1 cellular context compared by ENCODE assay signal in the genomic region with DNA sequence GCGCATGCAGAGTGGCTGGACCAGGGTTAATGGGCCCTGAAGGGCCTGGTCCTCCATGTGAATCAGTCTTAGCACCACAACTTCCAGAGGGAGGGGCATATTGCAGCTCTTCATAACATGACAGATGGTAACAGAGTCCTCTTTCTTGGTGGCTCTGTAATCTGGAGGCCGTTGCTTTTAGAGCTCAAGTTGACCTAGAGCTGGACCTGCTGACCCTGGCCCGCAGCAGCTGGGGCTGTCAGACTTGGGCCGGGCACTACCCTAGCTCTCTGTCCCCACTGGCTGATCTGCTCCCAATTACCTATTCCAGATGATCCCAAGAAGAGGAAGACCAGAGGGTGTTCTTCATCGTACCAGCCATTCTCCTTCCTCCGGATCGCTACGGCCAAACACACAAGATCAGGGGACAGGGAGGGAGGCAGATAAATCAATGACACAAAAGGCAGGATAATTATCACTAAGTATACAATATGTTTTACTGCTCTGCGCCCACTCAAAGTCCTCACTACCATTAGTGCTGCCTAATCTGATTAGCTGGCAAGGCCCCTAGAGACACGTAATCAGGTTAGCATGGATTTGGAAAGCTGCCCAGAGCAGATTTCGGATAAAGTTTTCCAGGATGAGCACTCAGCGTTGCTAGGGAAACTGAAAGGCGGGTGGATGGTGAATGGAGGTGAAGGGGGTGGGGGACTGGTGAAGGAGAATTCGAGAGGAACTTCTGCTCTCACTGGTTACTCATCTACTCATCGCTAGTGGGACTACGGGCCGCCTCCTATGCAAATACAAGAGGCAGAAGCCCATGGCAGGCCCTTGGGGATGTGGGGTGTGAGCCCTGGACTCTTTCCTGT.
TF ChIP-seq lines count a peak whose summit lies in the region.

No MANE protein-coding gene starts in this region.

TF ChIP-seq in SK-N-SH treated with all-trans-retinoic acid at 6 μM for 48 hours, 23 proteins besides CTCF, POLR2A, EP300 and RAD21 (continued from another document):
- TF ChIP-seq, protein P1, sequence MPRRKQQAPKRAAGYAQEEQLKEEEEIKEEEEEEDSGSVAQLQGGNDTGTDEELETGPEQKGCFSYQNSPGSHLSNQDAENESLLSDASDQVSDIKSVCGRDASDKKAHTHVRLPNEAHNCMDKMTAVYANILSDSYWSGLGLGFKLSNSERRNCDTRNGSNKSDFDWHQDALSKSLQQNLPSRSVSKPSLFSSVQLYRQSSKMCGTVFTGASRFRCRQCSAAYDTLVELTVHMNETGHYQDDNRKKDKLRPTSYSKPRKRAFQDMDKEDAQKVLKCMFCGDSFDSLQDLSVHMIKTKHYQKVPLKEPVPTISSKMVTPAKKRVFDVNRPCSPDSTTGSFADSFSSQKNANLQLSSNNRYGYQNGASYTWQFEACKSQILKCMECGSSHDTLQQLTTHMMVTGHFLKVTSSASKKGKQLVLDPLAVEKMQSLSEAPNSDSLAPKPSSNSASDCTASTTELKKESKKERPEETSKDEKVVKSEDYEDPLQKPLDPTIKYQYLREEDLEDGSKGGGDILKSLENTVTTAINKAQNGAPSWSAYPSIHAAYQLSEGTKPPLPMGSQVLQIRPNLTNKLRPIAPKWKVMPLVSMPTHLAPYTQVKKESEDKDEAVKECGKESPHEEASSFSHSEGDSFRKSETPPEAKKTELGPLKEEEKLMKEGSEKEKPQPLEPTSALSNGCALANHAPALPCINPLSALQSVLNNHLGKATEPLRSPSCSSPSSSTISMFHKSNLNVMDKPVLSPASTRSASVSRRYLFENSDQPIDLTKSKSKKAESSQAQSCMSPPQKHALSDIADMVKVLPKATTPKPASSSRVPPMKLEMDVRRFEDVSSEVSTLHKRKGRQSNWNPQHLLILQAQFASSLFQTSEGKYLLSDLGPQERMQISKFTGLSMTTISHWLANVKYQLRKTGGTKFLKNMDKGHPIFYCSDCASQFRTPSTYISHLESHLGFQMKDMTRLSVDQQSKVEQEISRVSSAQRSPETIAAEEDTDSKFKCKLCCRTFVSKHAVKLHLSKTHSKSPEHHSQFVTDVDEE (CRISPR knock-in tag; IDR thresholded peaks at IDR 0.05), result peak; percentile 96
